Comparison of ENCODE assay signal across 9 cellular contexts in genomic region chr10:63670291-63670898, GRCh38.
A peak's percentile ranks its signal among the peaks of the same experiment; 100 is the strongest.
DNase-seq lines count a peak whose midpoint lies in the region; ATAC-seq and TF ChIP-seq lines count a peak whose summit lies in the region.
"Had no signal": no experiment of that assay in that cellular context is flagged by ENCODE, and none has a peak within 500 bp of the region (broad histone marks: within the 10 kb centered on the region; RNA-seq: fewer than 3 reads in every experiment).

No MANE protein-coding gene starts in this region.

- H3K27me3 Mint-ChIP-seq in endothelial cell (ENCODE audit: unreplicated experiment) (peaks cover 4% of the 10 kb centered on the region), type B pancreatic cell (peaks cover 3% of the 10 kb centered on the region)
- H3K27me3 Mint-ChIP-seq in activated naive CD8-positive, alpha-beta T cell treated with anti-CD3 and anti-CD28 coated beads, Interleukin-2, amount 50 U/mL, for 24 hours, result no peaks in the 10 kb centered on the region
- H3K27me3 Mint-ChIP-seq: activated naive CD8-positive, alpha-beta T cell had no signal

- ATAC-seq in HG02885 (IDR thresholded peaks at IDR 0.05; ENCODE audit: poor library complexity, unreplicated experiment), result peak; percentile 67
- ATAC-seq in activated naive CD8-positive, alpha-beta T cell treated with anti-CD3 and anti-CD28 coated beads, Interleukin-2, amount 50 U/mL, for 24 hours, result no peak

- H3K36me3 Mint-ChIP-seq in endothelial cell (ENCODE audit: low read depth, unreplicated experiment) (no peaks in the 10 kb centered on the region), type B pancreatic cell (no peaks in the 10 kb centered on the region)
- H3K36me3 Mint-ChIP-seq in activated naive CD8-positive, alpha-beta T cell treated with anti-CD3 and anti-CD28 coated beads, Interleukin-2, amount 50 U/mL, for 24 hours (ENCODE audit: low read depth), result no peaks in the 10 kb centered on the region
- H3K36me3 Mint-ChIP-seq: activated naive CD8-positive, alpha-beta T cell had no signal

- H3K27ac Mint-ChIP-seq in endothelial cell (ENCODE audit: unreplicated experiment) (peak overlapping the region; percentile 90), type B pancreatic cell (no peak overlapping the region)
- no peak overlapping the region for H3K27ac Mint-ChIP-seq in activated naive CD8-positive, alpha-beta T cell treated with anti-CD3 and anti-CD28 coated beads, Interleukin-2, amount 50 U/mL, for 24 hours
- H3K27ac Mint-ChIP-seq: activated naive CD8-positive, alpha-beta T cell had no signal

- H3K4me3 Mint-ChIP-seq in endothelial cell (ENCODE audit: unreplicated experiment) (no peak overlapping the region), type B pancreatic cell (no peak overlapping the region)
- no peak overlapping the region for H3K4me3 Mint-ChIP-seq in activated naive CD8-positive, alpha-beta T cell treated with anti-CD3 and anti-CD28 coated beads, Interleukin-2, amount 50 U/mL, for 24 hours
- H3K4me3 Mint-ChIP-seq: activated naive CD8-positive, alpha-beta T cell had no signal

- TF ChIP-seq CTCF in GM10266 (IDR thresholded peaks at IDR 0.05; ENCODE audit: control insufficient read depth, insufficient read depth, low read depth, missing control alignments), result no peak
- TF ChIP-seq CTCF in endothelial cell (IDR thresholded peaks at IDR 0.05; ENCODE audit: unreplicated experiment), result no peak
- no peak for TF ChIP-seq CTCF in type B pancreatic cell (conservative IDR thresholded peaks at IDR 0.05)

- H3K4me1 Mint-ChIP-seq in endothelial cell (ENCODE audit: unreplicated experiment) (peaks cover 31% of the 10 kb centered on the region), type B pancreatic cell (ENCODE audit: unreplicated experiment) (peaks cover 30% of the 10 kb centered on the region)
- peaks cover 8% of the 10 kb centered on the region for H3K4me1 Mint-ChIP-seq in activated naive CD8-positive, alpha-beta T cell treated with anti-CD3 and anti-CD28 coated beads, Interleukin-2, amount 50 U/mL, for 24 hours

- H3K9me3 Mint-ChIP-seq in endothelial cell (ENCODE audit: unreplicated experiment) (no peaks in the 10 kb centered on the region), type B pancreatic cell (no peaks in the 10 kb centered on the region)
- no peaks in the 10 kb centered on the region for H3K9me3 Mint-ChIP-seq in activated naive CD8-positive, alpha-beta T cell treated with anti-CD3 and anti-CD28 coated beads, Interleukin-2, amount 50 U/mL, for 24 hours

- peak; percentile 25 for DNase-seq in GM10266 (ENCODE audit: extremely low spot score)
- DNase-seq in endothelial cell (ENCODE audit: low spot score), result no peak
- peak; percentile 36 for DNase-seq in occipital lobe (lab: John Stamatoyannopoulos, UW)
- no peak for DNase-seq in activated naive CD8-positive, alpha-beta T cell treated with anti-CD3 and anti-CD28 coated beads, Interleukin-2, amount 50 U/mL, for 24 hours
- DNase-seq in type B pancreatic cell (ENCODE audit: extremely low spot score, unreplicated experiment), result no peak
- no peak for DNase-seq in AG08396 (ENCODE audit: low spot score)
- DNase-seq in germinal center (ENCODE audit: low spot score), result no peak

Comparison
In these comparisons a context has a peak if more than half of its experiments do, and no peak if none do; other contexts are left out.
1. DNase-seq: peak in GM10266 (single experiment) and occipital lobe (single experiment); none in endothelial cell (single experiment), activated naive CD8-positive, alpha-beta T cell treated with anti-CD3 and anti-CD28 coated beads, Interleukin-2, amount 50 U/mL, for 24 hours (single experiment), type B pancreatic cell (single experiment), AG08396 (single experiment) and germinal center (single experiment).